ENCODE assay signal across 12 cellular contexts in genomic region chr7:75967055-75967454, GRCh38. TPM values are rescaled to one million over a fixed set of nuclear protein-coding genes. Genes with fewer than 3 reads are reported as not detected.
DNase-seq lines count a peak whose midpoint lies in the region; ATAC-seq and TF ChIP-seq lines count a peak whose summit lies in the region.
"Had no signal": no experiment of that assay in that cellular context is flagged by ENCODE, and none has a peak within 500 bp of the region (broad histone marks: within the 10 kb centered on the region; RNA-seq: fewer than 3 reads in every experiment).

No MANE protein-coding gene starts in this region.

- no peak overlapping the region for H2AFZ ChIP-seq in GM23338

- POLR2A ChIA-PET in CD4-positive, alpha-beta T cell (lab: Charles Lee), result no interaction called here

- no peak for TF ChIP-seq CTCF in liver (IDR thresholded peaks at IDR 0.05; ENCODE audit: low read depth, low read length, missing input control)
- TF ChIP-seq CTCF in gastrocnemius medialis (IDR thresholded peaks at IDR 0.05 in 4 of 5, conservative IDR thresholded peaks at IDR 0.05 in 1 of 5), result no peak
- TF ChIP-seq CTCF in GM23338 (conservative IDR thresholded peaks at IDR 0.05; ENCODE audit: low read depth in 2 of 2), result no peak
- TF ChIP-seq CTCF in CD4-positive, alpha-beta T cell (IDR thresholded peaks at IDR 0.05), result no peak

- H3K27me3 ChIP-seq in BLaER1, result no peaks in the 10 kb centered on the region
- no peaks in the 10 kb centered on the region for H3K27me3 ChIP-seq in duodenal mucosa (ENCODE audit: control insufficient read depth in 1 of 2, insufficient read depth in 2 of 2, low read length in 2 of 2)
- H3K27me3 ChIP-seq in liver (ENCODE audit: control insufficient read depth in 4 of 4, insufficient read depth in 4 of 4, low read length in 3 of 4), result no peaks in the 10 kb centered on the region
- H3K27me3 ChIP-seq in gastrocnemius medialis, result no peaks in the 10 kb centered on the region
- H3K27me3 ChIP-seq in GM23338 (ENCODE audit: insufficient read depth), result no peaks in the 10 kb centered on the region
- no peaks in the 10 kb centered on the region for H3K27me3 ChIP-seq in CD4-positive, alpha-beta T cell (ENCODE audit: control insufficient read depth, insufficient read depth, low read length)

- no peaks in the 10 kb centered on the region for H3F3A ChIP-seq in GM23338 (replicated peaks; ENCODE audit: low read depth)

- peaks cover 42% of the 10 kb centered on the region; the same call in 1 of the 2 replicates for H3K36me3 ChIP-seq in BLaER1
- H3K36me3 ChIP-seq in duodenal mucosa (ENCODE audit: control insufficient read depth in 1 of 2, insufficient read depth in 2 of 2, low read length in 2 of 2), result peaks cover 8 to 33% of the 10 kb centered on the region in 2 donors
- H3K36me3 ChIP-seq in liver (ENCODE audit: control insufficient read depth in 4 of 4, insufficient read depth in 3 of 4, low read depth in 1 of 4, low read length in 3 of 4), result peaks cover 14 to 49% (median 26%) of the 10 kb centered on the region in 4 donors
- H3K36me3 ChIP-seq in gastrocnemius medialis, result no peaks in the 10 kb centered on the region
- no peaks in the 10 kb centered on the region for H3K36me3 ChIP-seq in GM23338 (ENCODE audit: insufficient read depth)

- H3K4me1 Mint-ChIP-seq in GM23338, result peaks cover 6% of the 10 kb centered on the region
- H3K4me1 Mint-ChIP-seq in CD4-positive, alpha-beta T cell (ENCODE audit: low read depth), result no peaks in the 10 kb centered on the region

- intact Hi-C loops in gastrocnemius medialis (cut with DNase I; ENCODE audit: low total_unique reads), result loop anchor here (2.0 to 10.0 kb wide), 3 partner anchors 40 to 1482 kb away; partner anchors contain the start of gene POR
- intact Hi-C loops in CD4-positive, alpha-beta T cell (cut with DNase I, micrococcal nuclease), result no loop called here

- no peak overlapping the region for H3K4me3 ChIP-seq in BLaER1
- H3K4me3 ChIP-seq in duodenal mucosa (ENCODE audit: low read depth in 1 of 2, low read length in 2 of 2), result no peak overlapping the region
- H3K4me3 ChIP-seq in liver (ENCODE audit: low read depth in 1 of 3, low read length in 3 of 3), result no peak overlapping the region
- peak overlapping the region in 3 of 4 donors; percentile 38 to 54 (median 49) for H3K4me3 ChIP-seq in gastrocnemius medialis
- no peak overlapping the region for H3K4me3 ChIP-seq in GM23338
- H3K4me3 ChIP-seq: A549 had no signal

- peaks cover 44% of the 10 kb centered on the region for H4K20me1 ChIP-seq in BLaER1
- peaks cover under 1% of the 10 kb centered on the region; the same call in 1 of the 2 replicates for H4K20me1 ChIP-seq in GM23338 (replicated peaks; ENCODE audit: insufficient read depth)

- peaks cover 6% of the 10 kb centered on the region for H3K27me3 Mint-ChIP-seq in GM23338 (ENCODE audit: insufficient read depth, low read depth, poor library complexity)
- H3K27me3 Mint-ChIP-seq in CD4-positive, alpha-beta T cell, result no peaks in the 10 kb centered on the region
- H3K27me3 Mint-ChIP-seq: central memory CD8-positive, alpha-beta T cell had no signal

- no peaks in the 10 kb centered on the region for H3K9me2 ChIP-seq in GM23338 (ENCODE audit: insufficient read depth)

- H3K36me3 Mint-ChIP-seq in GM23338 (ENCODE audit: low read depth), result peaks cover 10% of the 10 kb centered on the region
- H3K36me3 Mint-ChIP-seq in CD4-positive, alpha-beta T cell (ENCODE audit: low read depth), result peaks cover 30% of the 10 kb centered on the region

- no peak for TF ChIP-seq POLR2A in gastrocnemius medialis (IDR thresholded peaks at IDR 0.05)

- ATAC-seq in gastrocnemius medialis, result no peak
- ATAC-seq in GM23338, result no peak
- no peak for ATAC-seq in CD4-positive, alpha-beta T cell (ENCODE audit: poor library complexity)
- ATAC-seq: A549 had no signal

- DNase-seq in gastrocnemius medialis, result no peak
- no peak for DNase-seq in GM23338 (ENCODE audit: low spot score)
- DNase-seq in nucleus accumbens (lab: John Stamatoyannopoulos, UW), result no peak
- DNase-seq in SKM-1 treated with dmso at 0.1 percent for 144 hours (lab: John Stamatoyannopoulos, UW; ENCODE audit: unreplicated experiment), result no peak
- DNase-seq in CD4-positive, alpha-beta T cell, result no peak
- DNase-seq: NCI-H2107; NK-92 treated with Interleukin-12 subunit alpha and Interleukin-12 subunit beta, amount 100 ng/mL, for 24 hours had no signal

- WGBS in liver, result 94% methylated on average over 11 of the region's 11 CpGs

- H3K9me3 Mint-ChIP-seq in GM23338, result no peaks in the 10 kb centered on the region
- no peaks in the 10 kb centered on the region for H3K9me3 Mint-ChIP-seq in CD4-positive, alpha-beta T cell
- H3K9me3 Mint-ChIP-seq: central memory CD8-positive, alpha-beta T cell had no signal

- H3K9ac ChIP-seq in BLaER1, result no peak overlapping the region
- no peak overlapping the region for H3K9ac ChIP-seq in duodenal mucosa (ENCODE audit: low read depth in 1 of 2, low read length in 2 of 2)
- H3K9ac ChIP-seq in liver (ENCODE audit: low read depth in 1 of 2, low read length in 2 of 2), result no peak overlapping the region

- peaks cover 33% of the 10 kb centered on the region for H3K4me1 ChIP-seq in BLaER1
- peaks cover 24 to 30% of the 10 kb centered on the region in 2 donors for H3K4me1 ChIP-seq in duodenal mucosa (ENCODE audit: control insufficient read depth in 1 of 2, insufficient read depth in 2 of 2, low read length in 2 of 2)
- H3K4me1 ChIP-seq in liver (ENCODE audit: control insufficient read depth in 4 of 4, insufficient read depth in 4 of 4, low read length in 3 of 4), result peaks cover 20 to 83% (median 68%) of the 10 kb centered on the region in 4 donors
- H3K4me1 ChIP-seq in gastrocnemius medialis, result peaks cover 76 to 87% of the 10 kb centered on the region in 2 donors
- no peaks in the 10 kb centered on the region for H3K4me1 ChIP-seq in GM23338 (ENCODE audit: insufficient read depth)

- in situ Hi-C loops in gastrocnemius medialis (cut with MboI; ENCODE audit: low sequenced_read_pairs in 4 of 4), result no loop called here

- H3K27ac Mint-ChIP-seq in GM23338, result no peak overlapping the region; the same call in 1 of the 2 replicates
- no peak overlapping the region for H3K27ac Mint-ChIP-seq in CD4-positive, alpha-beta T cell

- CTCF ChIA-PET in CD4-positive, alpha-beta T cell (lab: Charles Lee), result no interaction called here

- no peaks in the 10 kb centered on the region for H3K9me3 ChIP-seq in BLaER1
- no peaks in the 10 kb centered on the region for H3K9me3 ChIP-seq in duodenal mucosa (ENCODE audit: control insufficient read depth in 1 of 2, low read length in 2 of 2)
- no peaks in the 10 kb centered on the region for H3K9me3 ChIP-seq in liver (ENCODE audit: control insufficient read depth in 4 of 4, low read length in 3 of 4)
- no peaks in the 10 kb centered on the region for H3K9me3 ChIP-seq in gastrocnemius medialis
- H3K9me3 ChIP-seq in CD4-positive, alpha-beta T cell (ENCODE audit: control insufficient read depth, low read length), result no peaks in the 10 kb centered on the region
- H3K9me3 ChIP-seq: A549 had no signal

- no peak for TF ChIP-seq RAD21 in liver (IDR thresholded peaks at IDR 0.05)

- 0 out of 2 replicates have a peak, but pooled peaks cover 2% of the 10 kb centered on the region for H3K79me2 ChIP-seq in GM23338 (replicated peaks; ENCODE audit: insufficient read depth)

- H3K27ac ChIP-seq in BLaER1 (no peak overlapping the region), duodenal mucosa (ENCODE audit: low read depth, low read length) (peak overlapping the region; percentile 15), liver (ENCODE audit: low read depth in 1 of 2, low read length in 2 of 2) (peak overlapping the region; percentile 40 to 83), gastrocnemius medialis (peak overlapping the region; percentile 91 to 97 (median 94)), GM23338 (ENCODE audit: low read depth) (no peak overlapping the region)
- no peak overlapping the region for H3K27ac ChIP-seq in CD4-positive, alpha-beta T cell (ENCODE audit: low read depth, low read length)
- H3K27ac ChIP-seq: A549 had no signal

- no peak overlapping the region for H3K4me3 Mint-ChIP-seq in GM23338
- H3K4me3 Mint-ChIP-seq in CD4-positive, alpha-beta T cell, result no peak overlapping the region
- H3K4me3 Mint-ChIP-seq: central memory CD8-positive, alpha-beta T cell had no signal

- H3K4me2 ChIP-seq in BLaER1 (peak overlapping the region; percentile 2; the same call in 1 of the 2 replicates), GM23338 (no peak overlapping the region)
- H3K4me2 ChIP-seq: A549 had no signal

TF ChIP-seq in liver, 16 proteins besides CTCF, POLR2A, EP300 and RAD21 (continues in another document):
- no peak for TF ChIP-seq YY1 (IDR thresholded peaks at IDR 0.05)
- TF ChIP-seq HNF4A (conservative IDR thresholded peaks at IDR 0.05), result no peak
- TF ChIP-seq FOXA1 (IDR thresholded peaks at IDR 0.05), result no peak
- TF ChIP-seq ATF3 (IDR thresholded peaks at IDR 0.05), result no peak
- no peak for TF ChIP-seq HNF4G (IDR thresholded peaks at IDR 0.05)
- no peak for TF ChIP-seq SP1 (IDR thresholded peaks at IDR 0.05)
- TF ChIP-seq GABPA (IDR thresholded peaks at IDR 0.05 in 1 of 2, conservative IDR thresholded peaks at IDR 0.05 in 1 of 2), result no peak

TF ChIP-seq in GM23338, 12 proteins besides CTCF, POLR2A, EP300 and RAD21 (continues in another document):
- TF ChIP-seq EZH2 (IDR thresholded peaks at IDR 0.05; ENCODE audit: low read depth, unreplicated experiment) (no peak), JUNB (IDR thresholded peaks at IDR 0.05; ENCODE audit: unreplicated experiment) (no peak), NANOG (IDR thresholded peaks at IDR 0.05; ENCODE audit: borderline replicate concordance) (no peak)

RNA-seq across cellular contexts. Expression of gene TMEM120A, which starts 27.3 kb away (rescaled TPM):
- total RNA-seq in liver (10 to 100 TPM; 18.7 to 29.5 TPM), gastrocnemius medialis (10 to 100 TPM; 21.3 to 56.7 (median 38.2) TPM)
- polyA plus RNA-seq in liver (10 to 100 TPM; 34.8 to 73.9 TPM), GM23338 (2016; fragmentation: Nextera tagmentation; extraction: Ambion mirVana) (22.3 and 27.1 TPM in 2 replicates)
- total RNA-seq in GM23338 (2014; rRNA removed; shearing (Covaris generic)), result 12.7 TPM in 2 replicates
- total RNA-seq in CD4-positive, alpha-beta T cell, result 10 to 100 TPM in 1 of 2 experiments, 1 to 10 TPM in 1; 10.0 to 10.8 TPM

RNA-seq across cellular contexts. Expression of gene POR, which starts 52.1 kb away (rescaled TPM):
- total RNA-seq in liver (100 to 1,000 TPM; 116 to 571 TPM), gastrocnemius medialis (100 to 1,000 TPM in 3 of 4 donors, 10 to 100 TPM in 1; 85.7 to 218 (median 115) TPM)
- polyA plus RNA-seq in liver (100 to 1,000 TPM; 377 to 973 TPM), GM23338 (2016; fragmentation: Nextera tagmentation; extraction: Ambion mirVana) (126 and 137 TPM in 2 replicates)
- 126 and 164 TPM in 2 replicates for total RNA-seq in GM23338 (2014; rRNA removed; shearing (Covaris generic))
- 10 to 100 TPM; 44.2 to 54.8 TPM for total RNA-seq in CD4-positive, alpha-beta T cell

Comparison
In these comparisons a context has a peak if more than half of its experiments do, and no peak if none do; other contexts are left out.
1. H3K27ac ChIP-seq: peak in duodenal mucosa (single experiment), liver (2 of 2) and gastrocnemius medialis (4 of 4); none in BLaER1 (single experiment), GM23338 (single experiment) and CD4-positive, alpha-beta T cell (single experiment).
2. H3K4me3 ChIP-seq: peak in gastrocnemius medialis (3 of 4); none in BLaER1 (single experiment), duodenal mucosa (0 of 2), liver (0 of 3) and GM23338 (single experiment).